In the genomic region with DNA sequence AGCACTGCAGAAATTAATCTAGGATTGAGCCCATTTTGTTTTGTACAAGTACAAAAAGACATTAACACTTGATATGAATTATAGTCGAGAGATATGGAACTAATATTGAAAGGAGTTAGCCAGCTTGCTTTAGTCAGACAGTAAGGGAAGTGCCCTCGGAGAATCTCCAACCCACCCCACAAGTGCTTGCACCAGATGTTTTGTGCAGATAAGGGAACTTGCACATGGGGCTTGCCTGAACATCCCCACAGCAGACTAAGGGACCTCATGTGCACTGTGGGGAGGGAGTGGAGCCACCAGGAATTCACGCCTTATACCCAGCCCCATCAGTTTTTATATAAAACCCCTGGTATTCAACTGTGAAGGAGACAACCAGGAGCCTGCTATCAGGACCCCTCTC, we compare ENCODE assay signal across 1 cellular context.
TF ChIP-seq lines count a peak whose summit lies in the region.

No MANE protein-coding gene starts in this region.

TF ChIP-seq in K562, 482 proteins besides CTCF, POLR2A, EP300 and RAD21 (continued from another document and continues in another):
- TF ChIP-seq, protein P1, sequence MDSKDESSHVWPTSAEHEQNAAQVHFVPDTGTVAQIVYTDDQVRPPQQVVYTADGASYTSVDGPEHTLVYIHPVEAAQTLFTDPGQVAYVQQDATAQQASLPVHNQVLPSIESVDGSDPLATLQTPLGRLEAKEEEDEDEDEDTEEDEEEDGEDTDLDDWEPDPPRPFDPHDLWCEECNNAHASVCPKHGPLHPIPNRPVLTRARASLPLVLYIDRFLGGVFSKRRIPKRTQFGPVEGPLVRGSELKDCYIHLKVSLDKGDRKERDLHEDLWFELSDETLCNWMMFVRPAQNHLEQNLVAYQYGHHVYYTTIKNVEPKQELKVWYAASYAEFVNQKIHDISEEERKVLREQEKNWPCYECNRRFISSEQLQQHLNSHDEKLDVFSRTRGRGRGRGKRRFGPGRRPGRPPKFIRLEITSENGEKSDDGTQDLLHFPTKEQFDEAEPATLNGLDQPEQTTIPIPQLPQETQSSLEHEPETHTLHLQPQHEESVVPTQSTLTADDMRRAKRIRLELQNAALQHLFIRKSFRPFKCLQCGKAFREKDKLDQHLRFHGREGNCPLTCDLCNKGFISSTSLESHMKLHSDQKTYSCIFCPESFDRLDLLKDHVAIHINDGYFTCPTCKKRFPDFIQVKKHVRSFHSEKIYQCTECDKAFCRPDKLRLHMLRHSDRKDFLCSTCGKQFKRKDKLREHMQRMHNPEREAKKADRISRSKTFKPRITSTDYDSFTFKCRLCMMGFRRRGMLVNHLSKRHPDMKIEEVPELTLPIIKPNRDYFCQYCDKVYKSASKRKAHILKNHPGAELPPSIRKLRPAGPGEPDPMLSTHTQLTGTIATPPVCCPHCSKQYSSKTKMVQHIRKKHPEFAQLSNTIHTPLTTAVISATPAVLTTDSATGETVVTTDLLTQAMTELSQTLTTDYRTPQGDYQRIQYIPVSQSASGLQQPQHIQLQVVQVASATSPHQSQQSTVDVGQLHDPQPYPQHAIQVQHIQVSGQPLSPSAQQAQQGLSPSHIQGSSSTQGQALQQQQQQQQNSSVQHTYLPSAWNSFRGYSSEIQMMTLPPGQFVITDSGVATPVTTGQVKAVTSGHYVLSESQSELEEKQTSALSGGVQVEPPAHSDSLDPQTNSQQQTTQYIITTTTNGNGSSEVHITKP (IDR thresholded peaks at IDR 0.05; ENCODE audit: partially characterized antibody): no peak
- TF ChIP-seq RCOR1 (IDR thresholded peaks at IDR 0.05; ENCODE audit: borderline replicate concordance in 1 of 2, low read depth in 2 of 2, low read length in 2 of 2) (peak in 1 of 2 experiments; percentile 60; a peak in 1 of 4 replicates), BMI1 (IDR thresholded peaks at IDR 0.05; ENCODE audit: low read length) (no peak), POLR2AphosphoS5 (IDR thresholded peaks at IDR 0.05; ENCODE audit: control insufficient read depth, insufficient read depth, low read depth, low read length) (peak; percentile 51; the same call in 1 of the 2 replicates), ZBTB17 (CRISPR knock-in tag; IDR thresholded peaks at IDR 0.05) (no peak), COPS2 (conservative IDR thresholded peaks at IDR 0.05) (no peak), ZKSCAN8 (CRISPR knock-in tag; IDR thresholded peaks at IDR 0.05) (no peak), CBFA2T3 (IDR thresholded peaks at IDR 0.05) (peak; percentile 85), HDAC2 (IDR thresholded peaks at IDR 0.05) (no peak), SOX6 (IDR thresholded peaks at IDR 0.05) (0 out of 2 replicates have a peak, but pooled peaks have one; percentile 26), MAZ (CRISPR knock-in tag; conservative IDR thresholded peaks at IDR 0.05 in 1 of 2, IDR thresholded peaks at IDR 0.05 in 1 of 2) (no peak), PHB (CRISPR knock-in tag; IDR thresholded peaks at IDR 0.05) (no peak), MCM2 (IDR thresholded peaks at IDR 0.05; ENCODE audit: low read depth) (no peak), SAFB (IDR thresholded peaks at IDR 0.05; ENCODE audit: borderline replicate concordance, low read depth, low read length) (no peak), MIER1 (IDR thresholded peaks at IDR 0.05; ENCODE audit: low read depth) (no peak), TARDBP (IDR thresholded peaks at IDR 0.05) (no peak), ZNF133 (CRISPR knock-in tag; IDR thresholded peaks at IDR 0.05) (no peak), EWSR1 (IDR thresholded peaks at IDR 0.05; ENCODE audit: borderline replicate concordance, low read depth, partially characterized antibody) (no peak), PTTG1 (tag; IDR thresholded peaks at IDR 0.05; ENCODE audit: low read depth) (no peak), SRF (CRISPR knock-in tag; IDR thresholded peaks at IDR 0.05) (no peak), SMAD2 (IDR thresholded peaks at IDR 0.05; ENCODE audit: low read depth, low read length) (no peak), KLF13 (tag; IDR thresholded peaks at IDR 0.05; ENCODE audit: borderline replicate concordance, low read depth) (no peak), FOXP1 (CRISPR knock-in tag; IDR thresholded peaks at IDR 0.05) (no peak), CTBP1 (IDR thresholded peaks at IDR 0.05; ENCODE audit: borderline replicate concordance) (no peak), RFX5 (IDR thresholded peaks at IDR 0.05; ENCODE audit: low read depth, low read length) (no peak), CREB1 (IDR thresholded peaks at IDR 0.05) (no peak), CREB1 (CRISPR knock-in tag; IDR thresholded peaks at IDR 0.05) (no peak), ZNF175 (CRISPR knock-in tag; IDR thresholded peaks at IDR 0.05; ENCODE audit: low read depth) (no peak), PPARD (CRISPR knock-in tag; IDR thresholded peaks at IDR 0.05) (no peak), MTA1 (IDR thresholded peaks at IDR 0.05; ENCODE audit: borderline replicate concordance) (no peak)
- TF ChIP-seq, protein P2, sequence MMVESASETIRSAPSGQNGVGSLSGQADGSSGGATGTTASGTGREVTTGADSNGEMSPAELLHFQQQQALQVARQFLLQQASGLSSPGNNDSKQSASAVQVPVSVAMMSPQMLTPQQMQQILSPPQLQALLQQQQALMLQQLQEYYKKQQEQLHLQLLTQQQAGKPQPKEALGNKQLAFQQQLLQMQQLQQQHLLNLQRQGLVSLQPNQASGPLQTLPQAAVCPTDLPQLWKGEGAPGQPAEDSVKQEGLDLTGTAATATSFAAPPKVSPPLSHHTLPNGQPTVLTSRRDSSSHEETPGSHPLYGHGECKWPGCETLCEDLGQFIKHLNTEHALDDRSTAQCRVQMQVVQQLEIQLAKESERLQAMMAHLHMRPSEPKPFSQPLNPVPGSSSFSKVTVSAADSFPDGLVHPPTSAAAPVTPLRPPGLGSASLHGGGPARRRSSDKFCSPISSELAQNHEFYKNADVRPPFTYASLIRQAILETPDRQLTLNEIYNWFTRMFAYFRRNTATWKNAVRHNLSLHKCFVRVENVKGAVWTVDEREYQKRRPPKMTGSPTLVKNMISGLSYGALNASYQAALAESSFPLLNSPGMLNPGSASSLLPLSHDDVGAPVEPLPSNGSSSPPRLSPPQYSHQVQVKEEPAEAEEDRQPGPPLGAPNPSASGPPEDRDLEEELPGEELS (CRISPR knock-in tag; IDR thresholded peaks at IDR 0.05; ENCODE audit: borderline replicate concordance): no peak
- TF ChIP-seq, protein P3, sequence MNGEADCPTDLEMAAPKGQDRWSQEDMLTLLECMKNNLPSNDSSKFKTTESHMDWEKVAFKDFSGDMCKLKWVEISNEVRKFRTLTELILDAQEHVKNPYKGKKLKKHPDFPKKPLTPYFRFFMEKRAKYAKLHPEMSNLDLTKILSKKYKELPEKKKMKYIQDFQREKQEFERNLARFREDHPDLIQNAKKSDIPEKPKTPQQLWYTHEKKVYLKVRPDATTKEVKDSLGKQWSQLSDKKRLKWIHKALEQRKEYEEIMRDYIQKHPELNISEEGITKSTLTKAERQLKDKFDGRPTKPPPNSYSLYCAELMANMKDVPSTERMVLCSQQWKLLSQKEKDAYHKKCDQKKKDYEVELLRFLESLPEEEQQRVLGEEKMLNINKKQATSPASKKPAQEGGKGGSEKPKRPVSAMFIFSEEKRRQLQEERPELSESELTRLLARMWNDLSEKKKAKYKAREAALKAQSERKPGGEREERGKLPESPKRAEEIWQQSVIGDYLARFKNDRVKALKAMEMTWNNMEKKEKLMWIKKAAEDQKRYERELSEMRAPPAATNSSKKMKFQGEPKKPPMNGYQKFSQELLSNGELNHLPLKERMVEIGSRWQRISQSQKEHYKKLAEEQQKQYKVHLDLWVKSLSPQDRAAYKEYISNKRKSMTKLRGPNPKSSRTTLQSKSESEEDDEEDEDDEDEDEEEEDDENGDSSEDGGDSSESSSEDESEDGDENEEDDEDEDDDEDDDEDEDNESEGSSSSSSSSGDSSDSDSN (IDR thresholded peaks at IDR 0.05; ENCODE audit: borderline replicate concordance in 1 of 2, low read depth in 2 of 2, low read length in 2 of 2): no peak
- TF ChIP-seq, protein P4, sequence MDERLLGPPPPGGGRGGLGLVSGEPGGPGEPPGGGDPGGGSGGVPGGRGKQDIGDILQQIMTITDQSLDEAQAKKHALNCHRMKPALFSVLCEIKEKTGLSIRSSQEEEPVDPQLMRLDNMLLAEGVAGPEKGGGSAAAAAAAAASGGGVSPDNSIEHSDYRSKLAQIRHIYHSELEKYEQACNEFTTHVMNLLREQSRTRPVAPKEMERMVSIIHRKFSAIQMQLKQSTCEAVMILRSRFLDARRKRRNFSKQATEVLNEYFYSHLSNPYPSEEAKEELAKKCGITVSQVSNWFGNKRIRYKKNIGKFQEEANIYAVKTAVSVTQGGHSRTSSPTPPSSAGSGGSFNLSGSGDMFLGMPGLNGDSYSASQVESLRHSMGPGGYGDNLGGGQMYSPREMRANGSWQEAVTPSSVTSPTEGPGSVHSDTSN (CRISPR knock-in tag; IDR thresholded peaks at IDR 0.05; ENCODE audit: low read depth): no peak
- TF ChIP-seq, protein P4 (tag; conservative IDR thresholded peaks at IDR 0.05; ENCODE audit: low read depth): peak; percentile 39
- TF ChIP-seq, protein P5, sequence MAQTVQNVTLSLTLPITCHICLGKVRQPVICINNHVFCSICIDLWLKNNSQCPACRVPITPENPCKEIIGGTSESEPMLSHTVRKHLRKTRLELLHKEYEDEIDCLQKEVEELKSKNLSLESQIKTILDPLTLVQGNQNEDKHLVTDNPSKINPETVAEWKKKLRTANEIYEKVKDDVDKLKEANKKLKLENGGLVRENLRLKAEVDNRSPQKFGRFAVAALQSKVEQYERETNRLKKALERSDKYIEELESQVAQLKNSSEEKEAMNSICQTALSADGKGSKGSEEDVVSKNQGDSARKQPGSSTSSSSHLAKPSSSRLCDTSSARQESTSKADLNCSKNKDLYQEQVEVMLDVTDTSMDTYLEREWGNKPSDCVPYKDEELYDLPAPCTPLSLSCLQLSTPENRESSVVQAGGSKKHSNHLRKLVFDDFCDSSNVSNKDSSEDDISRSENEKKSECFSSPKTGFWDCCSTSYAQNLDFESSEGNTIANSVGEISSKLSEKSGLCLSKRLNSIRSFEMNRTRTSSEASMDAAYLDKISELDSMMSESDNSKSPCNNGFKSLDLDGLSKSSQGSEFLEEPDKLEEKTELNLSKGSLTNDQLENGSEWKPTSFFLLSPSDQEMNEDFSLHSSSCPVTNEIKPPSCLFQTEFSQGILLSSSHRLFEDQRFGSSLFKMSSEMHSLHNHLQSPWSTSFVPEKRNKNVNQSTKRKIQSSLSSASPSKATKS (CRISPR knock-in tag; IDR thresholded peaks at IDR 0.05): no peak
- TF ChIP-seq, protein P6, sequence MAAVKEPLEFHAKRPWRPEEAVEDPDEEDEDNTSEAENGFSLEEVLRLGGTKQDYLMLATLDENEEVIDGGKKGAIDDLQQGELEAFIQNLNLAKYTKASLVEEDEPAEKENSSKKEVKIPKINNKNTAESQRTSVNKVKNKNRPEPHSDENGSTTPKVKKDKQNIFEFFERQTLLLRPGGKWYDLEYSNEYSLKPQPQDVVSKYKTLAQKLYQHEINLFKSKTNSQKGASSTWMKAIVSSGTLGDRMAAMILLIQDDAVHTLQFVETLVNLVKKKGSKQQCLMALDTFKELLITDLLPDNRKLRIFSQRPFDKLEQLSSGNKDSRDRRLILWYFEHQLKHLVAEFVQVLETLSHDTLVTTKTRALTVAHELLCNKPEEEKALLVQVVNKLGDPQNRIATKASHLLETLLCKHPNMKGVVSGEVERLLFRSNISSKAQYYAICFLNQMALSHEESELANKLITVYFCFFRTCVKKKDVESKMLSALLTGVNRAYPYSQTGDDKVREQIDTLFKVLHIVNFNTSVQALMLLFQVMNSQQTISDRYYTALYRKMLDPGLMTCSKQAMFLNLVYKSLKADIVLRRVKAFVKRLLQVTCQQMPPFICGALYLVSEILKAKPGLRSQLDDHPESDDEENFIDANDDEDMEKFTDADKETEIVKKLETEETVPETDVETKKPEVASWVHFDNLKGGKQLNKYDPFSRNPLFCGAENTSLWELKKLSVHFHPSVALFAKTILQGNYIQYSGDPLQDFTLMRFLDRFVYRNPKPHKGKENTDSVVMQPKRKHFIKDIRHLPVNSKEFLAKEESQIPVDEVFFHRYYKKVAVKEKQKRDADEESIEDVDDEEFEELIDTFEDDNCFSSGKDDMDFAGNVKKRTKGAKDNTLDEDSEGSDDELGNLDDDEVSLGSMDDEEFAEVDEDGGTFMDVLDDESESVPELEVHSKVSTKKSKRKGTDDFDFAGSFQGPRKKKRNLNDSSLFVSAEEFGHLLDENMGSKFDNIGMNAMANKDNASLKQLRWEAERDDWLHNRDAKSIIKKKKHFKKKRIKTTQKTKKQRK (IDR thresholded peaks at IDR 0.05; ENCODE audit: borderline replicate concordance, low read depth, low read length): no peak
- TF ChIP-seq, protein P7, sequence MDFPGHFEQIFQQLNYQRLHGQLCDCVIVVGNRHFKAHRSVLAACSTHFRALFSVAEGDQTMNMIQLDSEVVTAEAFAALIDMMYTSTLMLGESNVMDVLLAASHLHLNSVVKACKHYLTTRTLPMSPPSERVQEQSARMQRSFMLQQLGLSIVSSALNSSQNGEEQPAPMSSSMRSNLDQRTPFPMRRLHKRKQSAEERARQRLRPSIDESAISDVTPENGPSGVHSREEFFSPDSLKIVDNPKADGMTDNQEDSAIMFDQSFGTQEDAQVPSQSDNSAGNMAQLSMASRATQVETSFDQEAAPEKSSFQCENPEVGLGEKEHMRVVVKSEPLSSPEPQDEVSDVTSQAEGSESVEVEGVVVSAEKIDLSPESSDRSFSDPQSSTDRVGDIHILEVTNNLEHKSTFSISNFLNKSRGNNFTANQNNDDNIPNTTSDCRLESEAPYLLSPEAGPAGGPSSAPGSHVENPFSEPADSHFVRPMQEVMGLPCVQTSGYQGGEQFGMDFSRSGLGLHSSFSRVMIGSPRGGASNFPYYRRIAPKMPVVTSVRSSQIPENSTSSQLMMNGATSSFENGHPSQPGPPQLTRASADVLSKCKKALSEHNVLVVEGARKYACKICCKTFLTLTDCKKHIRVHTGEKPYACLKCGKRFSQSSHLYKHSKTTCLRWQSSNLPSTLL (IDR thresholded peaks at IDR 0.05): no peak
